ENCODE assay signal across 9 cellular contexts in genomic region chr15:74543583-74543982, GRCh38. TPM values are rescaled to one million over a fixed set of nuclear protein-coding genes. Genes with fewer than 3 reads are reported as not detected.
DNase-seq lines count a peak whose midpoint lies in the region; ATAC-seq lines count a peak whose summit lies in the region.
"Had no signal": no experiment of that assay in that cellular context is flagged by ENCODE, and none has a peak within 500 bp of the region (broad histone marks: within the 10 kb centered on the region; RNA-seq: fewer than 3 reads in every experiment).

No MANE protein-coding gene starts in this region.

- CTCF ChIA-PET in activated CD4-positive, alpha-beta memory T cell treated with anti-CD3 and anti-CD28 coated beads for 36 hours (lab: Charles Lee), result interaction anchor here (1.3 to 1.8 kb wide), 3 partner anchors 69 to 78 kb away, joined by 4 read pairs; partner anchors contain the start of gene CLK3

- peak; percentile 30 for DNase-seq in stimulated activated CD4-positive, alpha-beta T cell treated with anti-CD3 and anti-CD28 coated beads, Interleukin-15, amount 100 ng/mL, for 24 hours
- DNase-seq in stimulated activated CD4-positive, alpha-beta T cell treated with anti-CD3 and anti-CD28 coated beads, Interleukin-12 subunit alpha, Interleukin-12 subunit beta, amount 100 ng/mL, for 4 hours, result no peak
- DNase-seq in activated CD4-positive, alpha-beta memory T cell treated with anti-CD3 and anti-CD28 coated beads for 36 hours, result peak; percentile 48
- DNase-seq in germinal center (ENCODE audit: low spot score) (peak; percentile 21), putamen (ENCODE audit: low spot score) (no peak), ACHN (no peak)
- DNase-seq: substantia nigra had no signal

- H3K4me1 Mint-ChIP-seq in activated CD4-positive, alpha-beta memory T cell treated with anti-CD3 and anti-CD28 coated beads for 36 hours (ENCODE audit: low read depth), result peaks cover 72% of the 10 kb centered on the region

- no peak for ATAC-seq in HG03469 (IDR thresholded peaks at IDR 0.05; ENCODE audit: unreplicated experiment)
- ATAC-seq in HG02870 (IDR thresholded peaks at IDR 0.05; ENCODE audit: unreplicated experiment), result no peak

- in situ Hi-C loops in ACHN (cut with HindIII; ENCODE audit: low pct_ligation_motif_present, low pct_unique_long_range_greater_than_20kb, low sequenced_read_pairs), result no loop called here

- peak overlapping the region; percentile 92 for H3K4me3 Mint-ChIP-seq in activated CD4-positive, alpha-beta memory T cell treated with anti-CD3 and anti-CD28 coated beads for 36 hours

- POLR2A ChIA-PET in activated CD4-positive, alpha-beta memory T cell treated with anti-CD3 and anti-CD28 coated beads for 36 hours (lab: Charles Lee), result no interaction called here

- intact Hi-C loops in activated CD4-positive, alpha-beta memory T cell treated with anti-CD3 and anti-CD28 coated beads for 36 hours (cut with micrococcal nuclease), result loop anchor here (1.0 to 5.0 kb wide), 6 partner anchors 141 to 551 kb away; partner anchors contain the start of genes COX5A, PML and STOML1

- H3K27me3 Mint-ChIP-seq in activated CD4-positive, alpha-beta memory T cell treated with anti-CD3 and anti-CD28 coated beads for 36 hours, result no peaks in the 10 kb centered on the region

- H3K36me3 Mint-ChIP-seq in activated CD4-positive, alpha-beta memory T cell treated with anti-CD3 and anti-CD28 coated beads for 36 hours, result peaks cover 36% of the 10 kb centered on the region

- peak overlapping the region; percentile 49 for H3K27ac Mint-ChIP-seq in activated CD4-positive, alpha-beta memory T cell treated with anti-CD3 and anti-CD28 coated beads for 36 hours

- H3K9me3 Mint-ChIP-seq in activated CD4-positive, alpha-beta memory T cell treated with anti-CD3 and anti-CD28 coated beads for 36 hours, result no peaks in the 10 kb centered on the region

RNA-seq across cellular contexts. Expression of gene ARID3B, which starts 2.6 kb away (rescaled TPM):
- total RNA-seq in activated CD4-positive, alpha-beta memory T cell treated with anti-CD3 and anti-CD28 coated beads for 36 hours, result 10 to 100 TPM; 27.3 to 28.6 TPM

Comparison
In these comparisons a context has a peak if more than half of its experiments do, and no peak if none do; other contexts are left out.
1. DNase-seq: peak in stimulated activated CD4-positive, alpha-beta T cell treated with anti-CD3 and anti-CD28 coated beads, Interleukin-15, amount 100 ng/mL, for 24 hours (single experiment), activated CD4-positive, alpha-beta memory T cell treated with anti-CD3 and anti-CD28 coated beads for 36 hours (single experiment) and germinal center (single experiment); none in stimulated activated CD4-positive, alpha-beta T cell treated with anti-CD3 and anti-CD28 coated beads, Interleukin-12 subunit alpha, Interleukin-12 subunit beta, amount 100 ng/mL, for 4 hours (single experiment), putamen (single experiment) and ACHN (single experiment).